8 cellular contexts compared by ENCODE assay signal in genomic region chr6:139134817-139135577, GRCh38. TPM values are rescaled to one million over a fixed set of nuclear protein-coding genes. Genes with fewer than 3 reads are reported as not detected.
DNase-seq lines count a peak whose midpoint lies in the region; ATAC-seq and TF ChIP-seq lines count a peak whose summit lies in the region.

Gene HECA (plus strand): TSS chr6:139135080. CDS start chr6:139135397, 317 bp downstream.

- DNase-seq in GM13977 (ENCODE audit: low spot score) (peak; percentile 94), NCI-H146 (lab: John Stamatoyannopoulos, UW) (peak; percentile 99), amniotic epithelial cell (ENCODE audit: low read depth) (peak; percentile 91), heart right ventricle (peak; percentile 98 to 99), posterior cingulate gyrus (peak; percentile 92 to 99 (median 96)), type B pancreatic cell (ENCODE audit: extremely low spot score, unreplicated experiment) (peak; percentile 99)

- ATAC-seq in HG02870 (IDR thresholded peaks at IDR 0.05; ENCODE audit: unreplicated experiment): peak; percentile 84
- ATAC-seq in heart right ventricle: peak; percentile 91 to 96 (median 95)

- H3K27me3 ChIP-seq in heart right ventricle: no peaks in the 10 kb centered on the region

- WGBS in heart right ventricle, 2 donors: 1% methylated on average over 62 to 105 of the region's 105 CpGs

- H3K4me1 ChIP-seq in heart right ventricle: peaks cover 0 to 74% (median 44%) of the 10 kb centered on the region in 9 donors

- intact Hi-C loops in T-helper 1 cell treated with Interleukin-12 subunit alpha and Interleukin-12 subunit beta and Interleukin-4 antibody, amounts not matched to agents 30 ng/mL and 1 ng/mL, for 36 hours (cut with micrococcal nuclease): loop anchor here (1.0 kb wide), 1 partner anchor 10 kb away; no protein-coding TSS in a partner anchor
- intact Hi-C loops in heart right ventricle (cut with DNase I): no loop called here
- intact Hi-C loops in posterior cingulate gyrus (cut with DNase I): no loop called here

- peaks cover 32% of the 10 kb centered on the region for H3K4me1 Mint-ChIP-seq in type B pancreatic cell (ENCODE audit: unreplicated experiment)

- H3K27ac Mint-ChIP-seq in type B pancreatic cell: peak within 1 kb of the TSS; percentile 97

- peaks cover 7% of the 10 kb centered on the region for H3K36me3 Mint-ChIP-seq in type B pancreatic cell

- peaks cover 3% of the 10 kb centered on the region for H3K27me3 Mint-ChIP-seq in type B pancreatic cell

- no peaks in the 10 kb centered on the region for H3K9me3 Mint-ChIP-seq in type B pancreatic cell

- peaks cover 0 to 8% (median 0%) of the 10 kb centered on the region in 9 donors for H3K36me3 ChIP-seq in heart right ventricle

- peak within 1 kb of the TSS; percentile 94 for H3K4me3 Mint-ChIP-seq in type B pancreatic cell

- no peak for TF ChIP-seq CTCF in GM13977 (IDR thresholded peaks at IDR 0.05; ENCODE audit: extremely low read depth, insufficient read depth, missing control alignments)
- TF ChIP-seq CTCF in heart right ventricle (IDR thresholded peaks at IDR 0.05): no peak
- TF ChIP-seq CTCF in type B pancreatic cell (conservative IDR thresholded peaks at IDR 0.05): no peak

- in situ Hi-C loops in GM13977 (cut with MboI; ENCODE audit: low pct_unique_long_range_greater_than_20kb, low sequenced_read_pairs, unreplicated experiment): no loop called here

- no peaks in the 10 kb centered on the region for H3K9me3 ChIP-seq in heart right ventricle

- peak within 1 kb of the TSS; percentile 52 to 90 (median 83) for H3K4me3 ChIP-seq in heart right ventricle

- H3K27ac ChIP-seq in heart right ventricle: peak within 1 kb of the TSS; percentile 93 to 98 (median 96)

RNA-seq across cellular contexts. Expression of gene HECA, which starts in this region (rescaled TPM):
- 51.1 and 51.9 TPM in 2 replicates for total RNA-seq in T-helper 1 cell treated with Interleukin-12 subunit alpha and Interleukin-12 subunit beta and Interleukin-4 antibody, amounts not matched to agents 30 ng/mL and 1 ng/mL, for 36 hours
- 10 to 100 TPM; 33.5 to 70.6 (median 43.5) TPM for total RNA-seq in heart right ventricle
- 10 to 100 TPM in 1 of 2 donors, 1 to 10 TPM in 1; 8.6 to 15.0 TPM for polyA plus RNA-seq in heart right ventricle
- 17.8 and 24.4 TPM in 2 replicates for total RNA-seq in type B pancreatic cell (ENCODE audit: low replicate concordance)

Comparison
In these comparisons a context has a peak if more than half of its experiments do, and no peak if none do; other contexts are left out.
1. Peak in every context shown above with its lines: DNase-seq, ATAC-seq, H3K4me3 ChIP-seq and H3K27ac ChIP-seq.